Comparison of ENCODE assay signal across 8 cellular contexts in genomic region chr15:82197734-82198594, GRCh38.
DNase-seq lines count a peak whose midpoint lies in the region; ATAC-seq, FAIRE-seq and TF ChIP-seq lines count a peak whose summit lies in the region.

No MANE protein-coding gene starts in this region.

- no peak for TF ChIP-seq EP300 in ovary (IDR thresholded peaks at IDR 0.05)

- intact Hi-C loops in ovary (cut with DNase I), result no loop called here

- DNase-seq in G401 (ENCODE audit: low spot score) (peak; percentile 86), RWPE2 (ENCODE audit: low spot score) (no peak), frontal cortex (ENCODE audit: low spot score in 2 of 2) (peak; percentile 32 to 48), ovary (peak; percentile 57 to 78 (median 67)), ureter (ENCODE audit: low spot score) (peak; percentile 75)
- peak; percentile 45 for DNase-seq in Jurkat, Clone E6-1 (ENCODE audit: low read depth, low spot score)
- peak; percentile 16 for DNase-seq in activated effector memory CD4-positive, alpha-beta T cell treated with Interleukin-2 at 50 U/mL for 16 hours

- ATAC-seq in GM21619 (IDR thresholded peaks at IDR 0.05; ENCODE audit: unreplicated experiment), result peak; percentile 92
- ATAC-seq in RWPE2 (ENCODE audit: low read depth), result peak; percentile 94

- no peak overlapping the region for H3K4me3 ChIP-seq in Jurkat, Clone E6-1 (ENCODE audit: low read length)
- H3K4me3 ChIP-seq in RWPE2 (ENCODE audit: severe bottlenecking), result no peak overlapping the region
- H3K4me3 ChIP-seq in ovary, result no peak overlapping the region

- TF ChIP-seq POLR2A in ovary (IDR thresholded peaks at IDR 0.05), result no peak

- no peaks in the 10 kb centered on the region for H3K9me3 ChIP-seq in RWPE2 (ENCODE audit: severe bottlenecking)
- H3K9me3 ChIP-seq in ovary, result no peaks in the 10 kb centered on the region

- peak; percentile 97 for TF ChIP-seq CTCF in RWPE2 (IDR thresholded peaks at IDR 0.05; ENCODE audit: poor library complexity, severe bottlenecking)
- TF ChIP-seq CTCF in ovary (IDR thresholded peaks at IDR 0.05), result peak; percentile 40 to 58 (median 57)

- H3K27ac ChIP-seq in RWPE2 (ENCODE audit: poor library complexity, severe bottlenecking), result no peak overlapping the region
- no peak overlapping the region for H3K27ac ChIP-seq in ovary

- peaks cover 19% of the 10 kb centered on the region for H3K36me3 ChIP-seq in RWPE2 (ENCODE audit: low read depth)
- no peaks in the 10 kb centered on the region for H3K36me3 ChIP-seq in ovary

- no peaks in the 10 kb centered on the region for H3K27me3 ChIP-seq in RWPE2 (ENCODE audit: insufficient read depth, poor library complexity, severe bottlenecking)
- no peaks in the 10 kb centered on the region for H3K27me3 ChIP-seq in ovary

- FAIRE-seq in frontal cortex (lab: Jason Lieb, UNC), result no peak

- H3K4me1 ChIP-seq in RWPE2 (ENCODE audit: insufficient read depth, poor library complexity, severe bottlenecking) (no peaks in the 10 kb centered on the region), ovary (ENCODE audit: insufficient read depth) (no peaks in the 10 kb centered on the region)

- 21 to 30% (median 22%) methylated on average over 8 of the region's 8 CpGs for WGBS in ovary, 3 donors

- in situ Hi-C loops in G401 (cut with HindIII; ENCODE audit: low sequenced_read_pairs), result no loop called here
